31 cellular contexts compared by ENCODE assay signal in genomic region chr22:50179937-50180726, GRCh38. TPM values are rescaled to one million over a fixed set of nuclear protein-coding genes. Genes with fewer than 3 reads are reported as not detected.
DNase-seq lines count a peak whose midpoint lies in the region; ATAC-seq, FAIRE-seq and TF ChIP-seq lines count a peak whose summit lies in the region.
"Had no signal": no experiment of that assay in that cellular context is flagged by ENCODE, and none has a peak within 500 bp of the region (broad histone marks: within the 10 kb centered on the region; RNA-seq: fewer than 3 reads in every experiment).

No MANE protein-coding gene starts in this region.

- H3K36me3 Mint-ChIP-seq in endothelial cell (ENCODE audit: low read depth, unreplicated experiment): no peaks in the 10 kb centered on the region
- H3K36me3 Mint-ChIP-seq: naive thymus-derived CD8-positive, alpha-beta T cell had no signal

- peaks cover 22% of the 10 kb centered on the region for H3K27me3 ChIP-seq in BLaER1
- H3K27me3 ChIP-seq in ovary: no peaks in the 10 kb centered on the region
- H3K27me3 ChIP-seq: pancreas had no signal

- peak; percentile 9 for FAIRE-seq in GM12892 (lab: Jason Lieb, UNC)
- FAIRE-seq: pancreas had no signal

- H4K20me1 ChIP-seq in BLaER1: no peaks in the 10 kb centered on the region

- H3K9me3 ChIP-seq in BLaER1: no peaks in the 10 kb centered on the region
- no peaks in the 10 kb centered on the region for H3K9me3 ChIP-seq in ovary
- H3K9me3 ChIP-seq: Caco-2, heart left ventricle, pancreas had no signal

- 81 to 88% (median 85%) methylated on average over 39 of the region's 39 CpGs for WGBS in ovary, 3 donors

- H3K9ac ChIP-seq in BLaER1: no peak overlapping the region

- H3K27me3 Mint-ChIP-seq in endothelial cell (ENCODE audit: unreplicated experiment): peaks cover 10% of the 10 kb centered on the region

- H3K4me3 ChIP-seq in BLaER1 (peak overlapping the region; percentile 39; the same call in 1 of the 2 replicates), ovary (no peak overlapping the region)
- H3K4me3 ChIP-seq: heart left ventricle, lung, pancreas had no signal

- H3K4me1 ChIP-seq in BLaER1 (peaks cover 80% of the 10 kb centered on the region), ovary (ENCODE audit: insufficient read depth) (peaks cover 6% of the 10 kb centered on the region)

- no peak for DNase-seq in GM12892 (ENCODE audit: insufficient read length)
- DNase-seq in endothelial cell (ENCODE audit: low spot score): no peak
- DNase-seq in ovary: peak in 3 of 5 donors; percentile 23 to 36 (median 36)
- no peak for DNase-seq in glomerular visceral epithelial cell (ENCODE audit: extremely low spot score)
- DNase-seq in activated gamma-delta T cell (lab: John Stamatoyannopoulos, UW): no peak
- DNase-seq: activated CD4-positive, alpha-beta T cell treated with anti-CD3 and anti-CD28 coated beads, Interleukin-2, amount 50 U/mL, for 48 hours; activated CD4-positive, CD25-positive, alpha-beta regulatory T cell treated with anti-CD3 and anti-CD28 coated beads, Interleukin-2, amount 50 U/mL, for 72 hours; activated naive CD4-positive, alpha-beta T cell; activated T-cell treated with anti-CD3 and anti-CD28 coated beads, Interleukin-2, amount 50 U/mL, for 72 hours; C1 segment of cervical spinal cord; Caco-2; central memory CD4-positive, alpha-beta T cell; DMS53; endodermal cell; HCEC 1CT; MV-4-11; NCI-H1436 treated with DMSO at 0.1 percent for 48 hours; NCI-H446; retina; RPMI8226; stimulated activated CD4-positive, alpha-beta T cell treated with anti-CD3 and anti-CD28 coated beads, Interleukin-2, amount 100 ng/mL, for 24 hours; stimulated activated naive CD8-positive, alpha-beta T cell treated with anti-CD3 and anti-CD28 coated beads, Interleukin-15, amount 100 ng/mL, for 72 hours had no signal

- peak overlapping the region; percentile 88 for H3K4me2 ChIP-seq in BLaER1

- H3K27ac ChIP-seq in BLaER1 (no peak overlapping the region), ovary (no peak overlapping the region)
- H3K27ac ChIP-seq: heart left ventricle, pancreas had no signal

- H3K4me3 Mint-ChIP-seq in endothelial cell (ENCODE audit: unreplicated experiment): peak overlapping the region; percentile 29
- H3K4me3 Mint-ChIP-seq: activated T-cell treated with anti-CD3 and anti-CD28 coated beads, Interleukin-2, amount 50 U/mL, for 72 hours; dendritic cell treated with granulocyte-macrophage colony-stimulating factor and Interleukin-4, amounts not matched to agents 40 ng/mL and 50 ng/mL, for 4 days; endodermal cell; naive thymus-derived CD8-positive, alpha-beta T cell; stimulated activated naive CD8-positive, alpha-beta T cell treated with anti-CD3 and anti-CD28 coated beads, Interleukin-15, amount 100 ng/mL, for 72 hours; T-helper 1 cell treated with Interleukin-12 subunit alpha and Interleukin-12 subunit beta and Interleukin-4 antibody, amounts not matched to agents 30 μg/mL and 1 μg/mL, for 36 hours had no signal

- no peak for TF ChIP-seq CTCF in endothelial cell (IDR thresholded peaks at IDR 0.05; ENCODE audit: unreplicated experiment)
- TF ChIP-seq CTCF in ovary (IDR thresholded peaks at IDR 0.05): no peak

- no peaks in the 10 kb centered on the region for H3K9me3 Mint-ChIP-seq in endothelial cell (ENCODE audit: unreplicated experiment)
- H3K9me3 Mint-ChIP-seq: activated T-cell treated with anti-CD3 and anti-CD28 coated beads, Interleukin-2, amount 50 U/mL, for 72 hours; dendritic cell treated with granulocyte-macrophage colony-stimulating factor and Interleukin-4, amounts not matched to agents 40 ng/mL and 50 ng/mL, for 4 days; endodermal cell; naive thymus-derived CD8-positive, alpha-beta T cell; stimulated activated naive CD8-positive, alpha-beta T cell treated with anti-CD3 and anti-CD28 coated beads, Interleukin-15, amount 100 ng/mL, for 72 hours; T-helper 1 cell treated with Interleukin-12 subunit alpha and Interleukin-12 subunit beta and Interleukin-4 antibody, amounts not matched to agents 30 μg/mL and 1 μg/mL, for 36 hours had no signal

- H3K4me1 Mint-ChIP-seq in endothelial cell (ENCODE audit: unreplicated experiment): no peaks in the 10 kb centered on the region
- H3K4me1 Mint-ChIP-seq: endodermal cell had no signal

- H3K36me3 ChIP-seq in BLaER1: no peaks in the 10 kb centered on the region
- H3K36me3 ChIP-seq in ovary: no peaks in the 10 kb centered on the region
- H3K36me3 ChIP-seq: heart left ventricle, pancreas had no signal

- intact Hi-C loops in ovary (cut with DNase I): no loop called here

- TF ChIP-seq POLR2A in GM12892 (IDR thresholded peaks at IDR 0.05; ENCODE audit: low read depth, low read length) (no peak), ovary (IDR thresholded peaks at IDR 0.05) (no peak)

- ATAC-seq in GM19463 (IDR thresholded peaks at IDR 0.05; ENCODE audit: unreplicated experiment): no peak
- ATAC-seq: activated T-cell treated with anti-CD3 and anti-CD28 coated beads, Interleukin-2, amount 50 U/mL, for 72 hours; esophagus mucosa; heart left ventricle; naive thymus-derived CD8-positive, alpha-beta T cell; pancreas; stimulated activated naive CD8-positive, alpha-beta T cell treated with anti-CD3 and anti-CD28 coated beads, Interleukin-15, amount 100 ng/mL, for 72 hours had no signal

- H3K27ac Mint-ChIP-seq in endothelial cell (ENCODE audit: unreplicated experiment): no peak overlapping the region
- H3K27ac Mint-ChIP-seq: activated T-cell treated with anti-CD3 and anti-CD28 coated beads, Interleukin-2, amount 50 U/mL, for 72 hours; dendritic cell treated with granulocyte-macrophage colony-stimulating factor and Interleukin-4, amounts not matched to agents 40 ng/mL and 50 ng/mL, for 4 days; endodermal cell; stimulated activated naive CD8-positive, alpha-beta T cell treated with anti-CD3 and anti-CD28 coated beads, Interleukin-15, amount 100 ng/mL, for 72 hours; T-helper 1 cell treated with Interleukin-12 subunit alpha and Interleukin-12 subunit beta and Interleukin-4 antibody, amounts not matched to agents 30 μg/mL and 1 μg/mL, for 36 hours had no signal

- TF ChIP-seq EP300 in ovary (IDR thresholded peaks at IDR 0.05): no peak

RNA-seq across cellular contexts. Expression of gene TRABD, which starts 5.6 kb away (rescaled TPM):
- polyA plus RNA-seq in GM12892 (2012; ENCODE audit: missing spikeins): 23.8 TPM
- 33.1 TPM for total RNA-seq in endothelial cell (ENCODE audit: unreplicated experiment)
- total RNA-seq in ovary: 10 to 100 TPM; 23.5 to 35.2 (median 27.2) TPM
- polyA plus RNA-seq in ovary: 10 to 100 TPM in 1 of 2 donors, under 1 TPM in 1; 0.58 to 25.9 TPM

RNA-seq across cellular contexts. Expression of gene PANX2, which starts 9.6 kb away (rescaled TPM):
- polyA plus RNA-seq in GM12892 (2012; ENCODE audit: missing spikeins): 0.19 TPM
- total RNA-seq in endothelial cell (ENCODE audit: unreplicated experiment): 0.87 TPM
- total RNA-seq in ovary: 1 to 10 TPM; 1.8 to 5.6 (median 3.1) TPM
- polyA plus RNA-seq in ovary: 1 to 10 TPM in 1 of 2 donors, under 1 TPM in 1; 0.27 to 2.0 TPM
- polyA plus RNA-seq: naive thymus-derived CD8-positive, alpha-beta T cell had no signal

RNA-seq across cellular contexts. Expression of gene SELENOO, which starts 20.7 kb away (rescaled TPM):
- 4.9 TPM for polyA plus RNA-seq in GM12892 (2012; ENCODE audit: missing spikeins)
- total RNA-seq in endothelial cell (ENCODE audit: unreplicated experiment) (18.7 TPM), ovary (10 to 100 TPM; 18.9 to 31.1 (median 23.0) TPM)
- polyA plus RNA-seq in ovary: 10 to 100 TPM in 1 of 2 donors, under 1 TPM in 1; 0.40 to 23.4 TPM

Comparison
In these comparisons a context has a peak if more than half of its experiments do, and no peak if none do; other contexts are left out.
1. DNase-seq: peak in ovary (3 of 5); none in GM12892 (single experiment), endothelial cell (single experiment), glomerular visceral epithelial cell (single experiment) and activated gamma-delta T cell (single experiment).